In the genomic region with DNA sequence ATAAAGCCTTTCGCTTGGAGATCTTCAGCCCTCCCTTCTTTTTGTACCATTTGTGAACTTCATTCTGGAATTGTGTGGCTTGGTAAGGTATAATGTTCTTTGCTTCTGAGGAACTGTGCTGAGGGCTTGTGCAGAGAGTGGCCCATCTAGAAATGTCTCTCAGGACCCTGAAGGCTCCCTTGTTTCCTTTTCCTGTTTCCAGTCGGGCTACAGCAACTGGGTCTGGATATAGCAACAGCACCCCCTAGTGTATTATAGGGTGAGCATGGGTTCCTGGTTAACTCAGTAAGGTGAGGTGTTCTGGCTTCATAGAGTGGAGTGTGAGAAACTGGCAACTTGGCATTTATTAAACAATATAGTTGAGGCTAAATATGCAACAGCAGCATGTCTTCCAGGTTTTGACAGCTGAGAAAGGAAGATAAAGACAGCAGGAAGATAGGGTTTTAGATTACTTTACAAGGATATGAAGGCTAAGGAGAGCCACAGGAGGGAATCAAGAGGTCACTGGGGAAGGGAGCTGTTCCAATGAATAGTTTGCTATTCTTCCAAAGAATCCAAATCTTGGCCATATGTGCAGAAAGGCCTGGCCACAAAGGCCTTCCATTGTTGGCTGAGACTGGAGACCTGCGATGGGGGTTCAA, we compare ENCODE assay signal across 9 cellular contexts. TPM values are rescaled to one million over a fixed set of nuclear protein-coding genes. Genes with fewer than 3 reads are reported as not detected.
DNase-seq lines count a peak whose midpoint lies in the region; ATAC-seq, FAIRE-seq and TF ChIP-seq lines count a peak whose summit lies in the region.
"Had no signal": no experiment of that assay in that cellular context is flagged by ENCODE, and none has a peak within 500 bp of the region (broad histone marks: within the 10 kb centered on the region; RNA-seq: fewer than 3 reads in every experiment).

No MANE protein-coding gene starts in this region.

- CTCF ChIA-PET in activated CD8-positive, alpha-beta T cell treated with anti-CD3 and anti-CD28 coated beads, Interleukin-2, amount 10 ng/mL, durations not matched to agents 7 days and 5 days (lab: Charles Lee) = interaction anchor here (0.6 to 6.0 kb wide), 22 partner anchors 9 to 746 kb away, joined by 3 to 211 read pairs (median 4); a partner anchor contains a TSS

- H3K4me1 Mint-ChIP-seq in activated CD8-positive, alpha-beta T cell treated with anti-CD3 and anti-CD28 coated beads, Interleukin-2, amount 10 ng/mL, durations not matched to agents 7 days and 5 days (ENCODE audit: low read depth) = no peaks in the 10 kb centered on the region

- no peak overlapping the region for H3K27ac Mint-ChIP-seq in activated CD8-positive, alpha-beta T cell treated with anti-CD3 and anti-CD28 coated beads, Interleukin-2, amount 10 ng/mL, durations not matched to agents 7 days and 5 days

- H3K9me3 Mint-ChIP-seq in activated CD8-positive, alpha-beta T cell treated with anti-CD3 and anti-CD28 coated beads, Interleukin-2, amount 10 ng/mL, durations not matched to agents 7 days and 5 days (ENCODE audit: insufficient read depth) = no peaks in the 10 kb centered on the region

- DNase-seq in D721Med (ENCODE audit: insufficient read length, low spot score) (peak; percentile 26), HL-60 (ENCODE audit: low read depth in 1 of 2, low spot score in 1 of 2) (peak; percentile 4 to 56), NCI-H748 (lab: John Stamatoyannopoulos, UW; ENCODE audit: unreplicated experiment) (peak; percentile 78), erythroblast (lab: John Stamatoyannopoulos, UW) (peak; percentile 61 to 74), myocyte (ENCODE audit: low read depth) (peak; percentile 77), testis (peak; percentile 76)
- DNase-seq in activated CD8-positive, alpha-beta T cell treated with anti-CD3 and anti-CD28 coated beads, Interleukin-2, amount 10 ng/mL, durations not matched to agents 7 days and 5 days = peak; percentile 69

- peak; percentile 82 for ATAC-seq in GM19463 (IDR thresholded peaks at IDR 0.05; ENCODE audit: unreplicated experiment)
- peak; percentile 91 for ATAC-seq in activated CD8-positive, alpha-beta T cell treated with anti-CD3 and anti-CD28 coated beads, Interleukin-2, amount 10 ng/mL, durations not matched to agents 7 days and 5 days

- peaks cover 11% of the 10 kb centered on the region for H3K4me1 ChIP-seq in testis

- no peaks in the 10 kb centered on the region for H3K9me3 ChIP-seq in testis

- peak; percentile 94 for TF ChIP-seq CTCF in D721Med (IDR thresholded peaks at IDR 0.05; ENCODE audit: insufficient read depth, missing control alignments)
- peak; percentile 71 for TF ChIP-seq CTCF in HL-60 (IDR thresholded peaks at IDR 0.05; ENCODE audit: insufficient read depth, low read length)
- TF ChIP-seq CTCF in testis (IDR thresholded peaks at IDR 0.05) = peak; percentile 71 to 74 (median 71)

- no peak for TF ChIP-seq POLR2A in erythroblast (IDR thresholded peaks at IDR 0.05; ENCODE audit: low read length)
- no peak for TF ChIP-seq POLR2A in testis (IDR thresholded peaks at IDR 0.05)

- POLR2A ChIA-PET in activated CD8-positive, alpha-beta T cell treated with anti-CD3 and anti-CD28 coated beads, Interleukin-2, amount 10 ng/mL, durations not matched to agents 7 days and 5 days (lab: Charles Lee) = no interaction called here

- FAIRE-seq in D721Med (lab: Jason Lieb, UNC) = peak; percentile 58

- H3K27me3 ChIP-seq in HL-60 (ENCODE audit: insufficient read depth, poor library complexity, severe bottlenecking) = no peaks in the 10 kb centered on the region
- no peaks in the 10 kb centered on the region for H3K27me3 ChIP-seq in testis

- H3K4me3 ChIP-seq in HL-60 (replicated peaks; ENCODE audit: insufficient read depth, low read length) (no peak overlapping the region), testis (no peak overlapping the region)

- WGBS in testis, 2 donors = 59 to 61% methylated on average over 3 of the region's 3 CpGs

- intact Hi-C loops in testis (cut with DNase I; ENCODE audit: low total_unique reads) = loop anchor here (10.0 kb wide), 2 partner anchors 223 to 317 kb away; no protein-coding TSS in a partner anchor

- H3K36me3 Mint-ChIP-seq in activated CD8-positive, alpha-beta T cell treated with anti-CD3 and anti-CD28 coated beads, Interleukin-2, amount 10 ng/mL, durations not matched to agents 7 days and 5 days (ENCODE audit: low read depth) = no peaks in the 10 kb centered on the region

- no peaks in the 10 kb centered on the region for H3K27me3 Mint-ChIP-seq in activated CD8-positive, alpha-beta T cell treated with anti-CD3 and anti-CD28 coated beads, Interleukin-2, amount 10 ng/mL, durations not matched to agents 7 days and 5 days (ENCODE audit: low read depth)

- H3K27ac ChIP-seq in HL-60 (replicated peaks) (no peak overlapping the region), testis (no peak overlapping the region)

- no peaks in the 10 kb centered on the region for H3K36me3 ChIP-seq in testis (ENCODE audit: low read depth, missing control alignments)

- no peak overlapping the region for H3K4me3 Mint-ChIP-seq in activated CD8-positive, alpha-beta T cell treated with anti-CD3 and anti-CD28 coated beads, Interleukin-2, amount 10 ng/mL, durations not matched to agents 7 days and 5 days

RNA-seq across cellular contexts. Expression of a gene that starts 49.1 kb away (rescaled TPM):
- total RNA-seq in activated CD8-positive, alpha-beta T cell treated with anti-CD3 and anti-CD28 coated beads, Interleukin-2, amount 10 ng/mL, durations not matched to agents 7 days and 5 days = not detected
- total RNA-seq in myocyte (not detected in 2 replicates), testis (not detected)
- not detected for polyA plus RNA-seq in myocyte (2012)
- not detected for polyA plus RNA-seq in testis (ENCODE audit: insufficient read depth, low read depth, low replicate concordance)
- polyA plus RNA-seq: adipose tissue had no signal

RNA-seq across cellular contexts. Expression of a gene that starts 50.3 kb away (rescaled TPM):
- total RNA-seq in activated CD8-positive, alpha-beta T cell treated with anti-CD3 and anti-CD28 coated beads, Interleukin-2, amount 10 ng/mL, durations not matched to agents 7 days and 5 days = not detected
- not detected in 2 replicates for total RNA-seq in myocyte
- polyA plus RNA-seq in myocyte (2012) = not detected
- not detected for total RNA-seq in testis
- polyA plus RNA-seq in testis (ENCODE audit: insufficient read depth, low read depth, low replicate concordance) = not detected
- polyA plus RNA-seq: adipose tissue had no signal

Comparison
In these comparisons a context has a peak if more than half of its experiments do, and no peak if none do; other contexts are left out.
1. DNase-seq: peak in every context shown above with its lines; median percentile 78 in NCI-H748; 77 in myocyte; 76 in testis; 69 in activated CD8-positive, alpha-beta T cell treated with anti-CD3 and anti-CD28 coated beads, Interleukin-2, amount 10 ng/mL, durations not matched to agents 7 days and 5 days; 68 in erythroblast; 30 in HL-60; 26 in D721Med.